30 cellular contexts compared by ENCODE assay signal in genomic region chr14:24165785-24166184, GRCh38. TPM values are rescaled to one million over a fixed set of nuclear protein-coding genes. Genes with fewer than 3 reads are reported as not detected.
A peak's percentile ranks its signal among the peaks of the same experiment; 100 is the strongest.
DNase-seq lines count a peak whose midpoint lies in the region; ATAC-seq and TF ChIP-seq lines count a peak whose summit lies in the region.
"Had no signal": no experiment of that assay in that cellular context is flagged by ENCODE, and none has a peak within 500 bp of the region (broad histone marks: within the 10 kb centered on the region; RNA-seq: fewer than 3 reads in every experiment).

No MANE protein-coding gene starts in this region.

- H3K27ac Mint-ChIP-seq in activated CD4-positive, alpha-beta T cell treated with anti-CD3 and anti-CD28 coated beads, Interleukin-2, amount 10 ng/mL, durations not matched to agents 24 days and 14 days = peak overlapping the region; percentile 53
- peak overlapping the region; percentile 71 to 73 for H3K27ac Mint-ChIP-seq in natural killer cell
- H3K27ac Mint-ChIP-seq in natural killer cell treated with Interleukin-12 subunit alpha and Interleukin-12 subunit beta and Interleukin-15 and Interleukin-18, amount 100 ng/mL, for 72 hours = peak overlapping the region in 1 of 2 donors; percentile 71

- TF ChIP-seq CTCF in natural killer cell (IDR thresholded peaks at IDR 0.05) (no peak), lower lobe of right lung (IDR thresholded peaks at IDR 0.05) (no peak), GM13977 (IDR thresholded peaks at IDR 0.05; ENCODE audit: extremely low read depth, insufficient read depth, missing control alignments) (no peak)

- no peaks in the 10 kb centered on the region for H3K9me3 Mint-ChIP-seq in activated CD4-positive, alpha-beta T cell treated with anti-CD3 and anti-CD28 coated beads, Interleukin-2, amount 10 ng/mL, durations not matched to agents 24 days and 14 days
- H3K9me3 Mint-ChIP-seq in natural killer cell = no peaks in the 10 kb centered on the region
- H3K9me3 Mint-ChIP-seq in natural killer cell treated with Interleukin-12 subunit alpha and Interleukin-12 subunit beta and Interleukin-15 and Interleukin-18, amount 100 ng/mL, for 72 hours = no peaks in the 10 kb centered on the region
- H3K9me3 Mint-ChIP-seq: IgD-negative memory B cell had no signal

- H3K36me3 ChIP-seq in lower lobe of right lung = peaks cover 80% of the 10 kb centered on the region

- H3K4me1 ChIP-seq in lower lobe of right lung = peaks cover 25% of the 10 kb centered on the region

- no peaks in the 10 kb centered on the region for H3K27me3 ChIP-seq in lower lobe of right lung (ENCODE audit: low read depth)
- H3K27me3 ChIP-seq: SJCRH30, upper lobe of left lung had no signal

- peaks cover 2% of the 10 kb centered on the region for H3K27me3 Mint-ChIP-seq in activated CD4-positive, alpha-beta T cell treated with anti-CD3 and anti-CD28 coated beads, Interleukin-2, amount 10 ng/mL, durations not matched to agents 24 days and 14 days
- no peaks in the 10 kb centered on the region for H3K27me3 Mint-ChIP-seq in natural killer cell (ENCODE audit: low read depth in 2 of 2)
- no peaks in the 10 kb centered on the region for H3K27me3 Mint-ChIP-seq in natural killer cell treated with Interleukin-12 subunit alpha and Interleukin-12 subunit beta and Interleukin-15 and Interleukin-18, amount 100 ng/mL, for 72 hours
- H3K27me3 Mint-ChIP-seq: IgD-negative memory B cell had no signal

- no peaks in the 10 kb centered on the region for H3K9me3 ChIP-seq in lower lobe of right lung
- H3K9me3 ChIP-seq: SJCRH30, upper lobe of left lung had no signal

- ATAC-seq in natural killer cell (no peak), lower lobe of right lung (no peak), GM19023 (IDR thresholded peaks at IDR 0.05; ENCODE audit: unreplicated experiment) (no peak)
- no peak for ATAC-seq in natural killer cell treated with Interleukin-12 subunit alpha and Interleukin-12 subunit beta and Interleukin-15 and Interleukin-18, amount 100 ng/mL, for 72 hours
- ATAC-seq: left lobe of liver, right cardiac atrium had no signal

- in situ Hi-C loops in GM13977 (cut with MboI; ENCODE audit: low pct_unique_long_range_greater_than_20kb, low sequenced_read_pairs, unreplicated experiment) = no loop called here

- peaks cover 85% of the 10 kb centered on the region for H3K36me3 Mint-ChIP-seq in activated CD4-positive, alpha-beta T cell treated with anti-CD3 and anti-CD28 coated beads, Interleukin-2, amount 10 ng/mL, durations not matched to agents 24 days and 14 days (ENCODE audit: low read depth)
- H3K36me3 Mint-ChIP-seq in natural killer cell = no peaks in the 10 kb centered on the region
- peaks cover 24% of the 10 kb centered on the region for H3K36me3 Mint-ChIP-seq in natural killer cell treated with Interleukin-12 subunit alpha and Interleukin-12 subunit beta and Interleukin-15 and Interleukin-18, amount 100 ng/mL, for 72 hours

- no peak for DNase-seq in activated CD4-positive, alpha-beta T cell treated with anti-CD3 and anti-CD28 coated beads, Interleukin-2, amount 10 ng/mL, durations not matched to agents 24 days and 14 days
- no peak for DNase-seq in activated CD4-positive, alpha-beta T cell treated with anti-CD3 and anti-CD28 coated beads, Interleukin-2, amount 50 U/mL, for 4 hours
- DNase-seq in natural killer cell (no peak), lower lobe of right lung (peak; percentile 12), kidney tubule cell (ENCODE audit: low spot score) (no peak), GM13977 (ENCODE audit: low spot score) (no peak)
- no peak for DNase-seq in natural killer cell treated with Interleukin-12 subunit alpha and Interleukin-12 subunit beta and Interleukin-15 and Interleukin-18, amount 100 ng/mL, for 72 hours (ENCODE audit: low spot score)
- DNase-seq: 8988T; activated CD4-positive, alpha-beta T cell treated with anti-CD3 and anti-CD28 coated beads for 4 hours; activated naive CD4-positive, alpha-beta T cell treated with anti-CD3 and anti-CD28 coated beads, Interleukin-2, amount 50 U/mL, for 16 hours; aorta; cortex of kidney; DMS79 treated with DMSO at 0.1 percent for 48 hours; GF-D8; mesenchymal stem cell; NCI-H1048; NCI-H1694; NCI-H446 treated with DMSO at 0.1 percent for 48 hours; NCI-H82; SJCRH30; stimulated activated CD8-positive, alpha-beta memory T cell treated with anti-CD3 and anti-CD28 coated beads, Interleukin-4, amount 100 ng/mL, for 48 hours; SW 1271; T-helper 9 cell; upper lobe of left lung had no signal

- peaks cover 54% of the 10 kb centered on the region for H3K4me1 Mint-ChIP-seq in activated CD4-positive, alpha-beta T cell treated with anti-CD3 and anti-CD28 coated beads, Interleukin-2, amount 10 ng/mL, durations not matched to agents 24 days and 14 days
- peaks cover 43 to 59% of the 10 kb centered on the region in 2 donors for H3K4me1 Mint-ChIP-seq in natural killer cell
- H3K4me1 Mint-ChIP-seq in natural killer cell treated with Interleukin-12 subunit alpha and Interleukin-12 subunit beta and Interleukin-15 and Interleukin-18, amount 100 ng/mL, for 72 hours (ENCODE audit: low read depth in 2 of 2) = peaks cover 33 to 51% of the 10 kb centered on the region in 2 donors

- no peak overlapping the region for H3K27ac ChIP-seq in lower lobe of right lung
- H3K27ac ChIP-seq: C4-2B, SJCRH30, VCaP had no signal

- intact Hi-C loops in activated CD4-positive, alpha-beta T cell treated with anti-CD3 and anti-CD28 coated beads, Interleukin-2, amount 10 ng/mL, durations not matched to agents 24 days and 14 days (cut with micrococcal nuclease) = no loop called here
- intact Hi-C loops in natural killer cell (cut with micrococcal nuclease) (no loop called here), lower lobe of right lung (cut with DNase I) (no loop called here)

- no peak overlapping the region for H3K4me3 Mint-ChIP-seq in activated CD4-positive, alpha-beta T cell treated with anti-CD3 and anti-CD28 coated beads, Interleukin-2, amount 10 ng/mL, durations not matched to agents 24 days and 14 days
- no peak overlapping the region for H3K4me3 Mint-ChIP-seq in natural killer cell
- no peak overlapping the region for H3K4me3 Mint-ChIP-seq in natural killer cell treated with Interleukin-12 subunit alpha and Interleukin-12 subunit beta and Interleukin-15 and Interleukin-18, amount 100 ng/mL, for 72 hours

- no peak overlapping the region for H3K4me3 ChIP-seq in lower lobe of right lung
- H3K4me3 ChIP-seq: SJCRH30, upper lobe of left lung had no signal

RNA-seq across cellular contexts. Expression of gene IRF9, which starts 4.7 kb away (rescaled TPM):
- total RNA-seq in activated CD4-positive, alpha-beta T cell treated with anti-CD3 and anti-CD28 coated beads, Interleukin-2, amount 10 ng/mL, durations not matched to agents 24 days and 14 days = 138 and 159 TPM in 2 replicates
- total RNA-seq in natural killer cell (100 to 1,000 TPM; 178 to 348 (median 319) TPM), lower lobe of right lung (158 TPM)
- total RNA-seq in natural killer cell treated with Interleukin-12 subunit alpha and Interleukin-12 subunit beta and Interleukin-15 and Interleukin-18, amount 100 ng/mL, for 72 hours = 100 to 1,000 TPM; 135 to 227 TPM

RNA-seq across cellular contexts. Expression of gene REC8, which starts 6.1 kb away (rescaled TPM):
- total RNA-seq in activated CD4-positive, alpha-beta T cell treated with anti-CD3 and anti-CD28 coated beads, Interleukin-2, amount 10 ng/mL, durations not matched to agents 24 days and 14 days = 33.8 and 34.3 TPM in 2 replicates
- total RNA-seq in natural killer cell (100 to 1,000 TPM in 2 of 3 donors, 10 to 100 TPM in 1; 77.7 to 138 (median 103) TPM), lower lobe of right lung (18.4 TPM)
- 10 to 100 TPM; 52.1 to 85.9 TPM for total RNA-seq in natural killer cell treated with Interleukin-12 subunit alpha and Interleukin-12 subunit beta and Interleukin-15 and Interleukin-18, amount 100 ng/mL, for 72 hours

RNA-seq across cellular contexts. Expression of gene RNF31, which starts 18.5 kb away (rescaled TPM):
- 95.1 and 95.6 TPM in 2 replicates for total RNA-seq in activated CD4-positive, alpha-beta T cell treated with anti-CD3 and anti-CD28 coated beads, Interleukin-2, amount 10 ng/mL, durations not matched to agents 24 days and 14 days
- total RNA-seq in natural killer cell (100 to 1,000 TPM in 2 of 3 donors, 10 to 100 TPM in 1; 96.9 to 134 (median 125) TPM), lower lobe of right lung (67.3 TPM)
- total RNA-seq in natural killer cell treated with Interleukin-12 subunit alpha and Interleukin-12 subunit beta and Interleukin-15 and Interleukin-18, amount 100 ng/mL, for 72 hours = 100 to 1,000 TPM; 115 to 170 TPM

RNA-seq across cellular contexts. Expression of gene PSME2, which starts 19.4 kb away (rescaled TPM):
- 565 and 584 TPM in 2 replicates for total RNA-seq in activated CD4-positive, alpha-beta T cell treated with anti-CD3 and anti-CD28 coated beads, Interleukin-2, amount 10 ng/mL, durations not matched to agents 24 days and 14 days
- total RNA-seq in natural killer cell (100 to 1,000 TPM; 193 to 237 (median 234) TPM), lower lobe of right lung (144 TPM)
- 100 to 1,000 TPM; 600 to 673 TPM for total RNA-seq in natural killer cell treated with Interleukin-12 subunit alpha and Interleukin-12 subunit beta and Interleukin-15 and Interleukin-18, amount 100 ng/mL, for 72 hours

RNA-seq across cellular contexts. Expression of gene IPO4, which starts 22.8 kb away (rescaled TPM):
- 107 and 112 TPM in 2 replicates for total RNA-seq in activated CD4-positive, alpha-beta T cell treated with anti-CD3 and anti-CD28 coated beads, Interleukin-2, amount 10 ng/mL, durations not matched to agents 24 days and 14 days
- total RNA-seq in natural killer cell (10 to 100 TPM; 46.2 to 61.5 (median 51.9) TPM), lower lobe of right lung (18.3 TPM)
- total RNA-seq in natural killer cell treated with Interleukin-12 subunit alpha and Interleukin-12 subunit beta and Interleukin-15 and Interleukin-18, amount 100 ng/mL, for 72 hours = 100 to 1,000 TPM in 1 of 2 donors, 10 to 100 TPM in 1; 52.8 to 145 TPM
